Comparison of ENCODE assay signal across 9 cellular contexts in genomic region chr6:32954983-32955802, GRCh38. TPM values are rescaled to one million over a fixed set of nuclear protein-coding genes. Genes with fewer than 3 reads are reported as not detected.
DNase-seq lines count a peak whose midpoint lies in the region; ATAC-seq and TF ChIP-seq lines count a peak whose summit lies in the region.
"Had no signal": no experiment of that assay in that cellular context is flagged by ENCODE, and none has a peak within 500 bp of the region (broad histone marks: within the 10 kb centered on the region; RNA-seq: fewer than 3 reads in every experiment).

No MANE protein-coding gene starts in this region.

- H3K27me3 ChIP-seq in upper lobe of right lung = no peaks in the 10 kb centered on the region

- H3K36me3 Mint-ChIP-seq in natural killer cell treated with Interleukin-12 subunit alpha and Interleukin-12 subunit beta and Interleukin-15 and Interleukin-18, amount 100 ng/mL, for 72 hours = no peaks in the 10 kb centered on the region
- H3K36me3 Mint-ChIP-seq in natural killer cell = no peaks in the 10 kb centered on the region

- no peaks in the 10 kb centered on the region for H3K9me3 ChIP-seq in upper lobe of right lung

- no peaks in the 10 kb centered on the region for H3K9me3 Mint-ChIP-seq in natural killer cell treated with Interleukin-12 subunit alpha and Interleukin-12 subunit beta and Interleukin-15 and Interleukin-18, amount 100 ng/mL, for 72 hours
- H3K9me3 Mint-ChIP-seq in natural killer cell = no peaks in the 10 kb centered on the region

- intact Hi-C loops in natural killer cell (cut with micrococcal nuclease) (no loop called here), upper lobe of right lung (cut with DNase I) (no loop called here)

- H3K27ac Mint-ChIP-seq in natural killer cell treated with Interleukin-12 subunit alpha and Interleukin-12 subunit beta and Interleukin-15 and Interleukin-18, amount 100 ng/mL, for 72 hours = no peak overlapping the region
- H3K27ac Mint-ChIP-seq in natural killer cell = no peak overlapping the region

- H3K4me1 Mint-ChIP-seq in natural killer cell treated with Interleukin-12 subunit alpha and Interleukin-12 subunit beta and Interleukin-15 and Interleukin-18, amount 100 ng/mL, for 72 hours (ENCODE audit: low read depth in 2 of 2) = peaks cover 30 to 37% of the 10 kb centered on the region in 2 donors
- peaks cover 26 to 28% of the 10 kb centered on the region in 2 donors for H3K4me1 Mint-ChIP-seq in natural killer cell

- H3K4me3 ChIP-seq in fibroblast of the aortic adventitia (ENCODE audit: low read depth, low read length) (no peak overlapping the region), upper lobe of right lung (no peak overlapping the region)

- peaks cover 8% of the 10 kb centered on the region for H3K4me1 ChIP-seq in upper lobe of right lung

- peak overlapping the region; percentile 4 for H3K4me3 Mint-ChIP-seq in natural killer cell treated with Interleukin-12 subunit alpha and Interleukin-12 subunit beta and Interleukin-15 and Interleukin-18, amount 100 ng/mL, for 72 hours
- no peak overlapping the region for H3K4me3 Mint-ChIP-seq in natural killer cell

- no peak overlapping the region for H3K27ac ChIP-seq in upper lobe of right lung

- TF ChIP-seq CTCF in natural killer cell (IDR thresholded peaks at IDR 0.05) = no peak
- peak; percentile 36 for TF ChIP-seq CTCF in fibroblast of the aortic adventitia (IDR thresholded peaks at IDR 0.05; ENCODE audit: insufficient read depth, low read length)
- peak; percentile 38 for TF ChIP-seq CTCF in upper lobe of right lung (IDR thresholded peaks at IDR 0.05)

- no peak for ATAC-seq in natural killer cell treated with Interleukin-12 subunit alpha and Interleukin-12 subunit beta and Interleukin-15 and Interleukin-18, amount 100 ng/mL, for 72 hours
- ATAC-seq in natural killer cell = no peak
- no peak for ATAC-seq in upper lobe of right lung
- ATAC-seq in GM21717 (IDR thresholded peaks at IDR 0.05; ENCODE audit: unreplicated experiment) = no peak

- no peaks in the 10 kb centered on the region for H3K27me3 Mint-ChIP-seq in natural killer cell treated with Interleukin-12 subunit alpha and Interleukin-12 subunit beta and Interleukin-15 and Interleukin-18, amount 100 ng/mL, for 72 hours
- no peaks in the 10 kb centered on the region for H3K27me3 Mint-ChIP-seq in natural killer cell (ENCODE audit: low read depth in 2 of 2)

- H3K36me3 ChIP-seq in upper lobe of right lung = no peaks in the 10 kb centered on the region

- no peak for DNase-seq in natural killer cell treated with Interleukin-12 subunit alpha and Interleukin-12 subunit beta and Interleukin-15 and Interleukin-18, amount 100 ng/mL, for 72 hours (ENCODE audit: low spot score)
- DNase-seq in natural killer cell (no peak), RPMI7951 (ENCODE audit: low read depth) (peak; percentile 23), fibroblast of the aortic adventitia (ENCODE audit: low read depth) (no peak), upper lobe of right lung (no peak), NCI-H345 treated with DMSO at 0.1 percent for 48 hours (lab: John Stamatoyannopoulos, UW; ENCODE audit: unreplicated experiment) (no peak), NCI-H1436 treated with DMSO at 0.1 percent for 48 hours (lab: John Stamatoyannopoulos, UW) (no peak)
- DNase-seq: head of caudate nucleus had no signal

RNA-seq across cellular contexts. Expression of gene HLA-DMA, which starts 2.3 kb away (rescaled TPM):
- 10 to 100 TPM; 16.9 to 73.0 TPM for total RNA-seq in natural killer cell treated with Interleukin-12 subunit alpha and Interleukin-12 subunit beta and Interleukin-15 and Interleukin-18, amount 100 ng/mL, for 72 hours
- total RNA-seq in natural killer cell (10 to 100 TPM; 39.2 to 57.5 (median 48.1) TPM), fibroblast of the aortic adventitia (ENCODE audit: low replicate concordance) (1.6 and 2.1 TPM in 2 replicates), upper lobe of right lung (197 TPM)
- total RNA-seq in RPMI7951 (2014; rRNA removed; shearing (Covaris generic)) = 10.1 and 10.9 TPM in 2 replicates

RNA-seq across cellular contexts. Expression of gene BRD2, which starts 13.2 kb away (rescaled TPM):
- total RNA-seq in natural killer cell treated with Interleukin-12 subunit alpha and Interleukin-12 subunit beta and Interleukin-15 and Interleukin-18, amount 100 ng/mL, for 72 hours = 100 to 1,000 TPM; 347 to 352 TPM
- total RNA-seq in natural killer cell (100 to 1,000 TPM; 653 to 886 (median 714) TPM), fibroblast of the aortic adventitia (ENCODE audit: low replicate concordance) (145 and 157 TPM in 2 replicates), upper lobe of right lung (155 TPM)
- total RNA-seq in RPMI7951 (2014; rRNA removed; shearing (Covaris generic)) = 77.5 and 82.1 TPM in 2 replicates

RNA-seq across cellular contexts. Expression of gene HLA-DMB, which starts 14.4 kb away (rescaled TPM):
- 10 to 100 TPM in 1 of 2 donors, 1 to 10 TPM in 1; 2.7 to 17.8 TPM for total RNA-seq in natural killer cell treated with Interleukin-12 subunit alpha and Interleukin-12 subunit beta and Interleukin-15 and Interleukin-18, amount 100 ng/mL, for 72 hours
- total RNA-seq in natural killer cell = 10 to 100 TPM; 19.5 to 28.1 (median 23.0) TPM
- total RNA-seq in RPMI7951 (2014; rRNA removed; shearing (Covaris generic)) = 2.5 and 3.1 TPM in 2 replicates
- 0.09 TPM in 1 of 2 replicates, not detected in the other for total RNA-seq in fibroblast of the aortic adventitia (ENCODE audit: low replicate concordance)
- total RNA-seq in upper lobe of right lung = 140 TPM

RNA-seq across cellular contexts. Expression of gene HLA-DOA, which starts 54.2 kb away (rescaled TPM):
- 10 to 100 TPM in 1 of 2 donors, under 1 TPM in 1; 0.86 to 22.1 TPM for total RNA-seq in natural killer cell treated with Interleukin-12 subunit alpha and Interleukin-12 subunit beta and Interleukin-15 and Interleukin-18, amount 100 ng/mL, for 72 hours
- total RNA-seq in natural killer cell (1 to 10 TPM; 1.2 to 4.3 (median 3.6) TPM), fibroblast of the aortic adventitia (ENCODE audit: low replicate concordance) (not detected in 2 replicates), upper lobe of right lung (25.2 TPM)
- under 0.01 TPM in 1 of 2 replicates, not detected in the other for total RNA-seq in RPMI7951 (2014; rRNA removed; shearing (Covaris generic))
